8 cellular contexts compared by ENCODE assay signal in the genomic region with DNA sequence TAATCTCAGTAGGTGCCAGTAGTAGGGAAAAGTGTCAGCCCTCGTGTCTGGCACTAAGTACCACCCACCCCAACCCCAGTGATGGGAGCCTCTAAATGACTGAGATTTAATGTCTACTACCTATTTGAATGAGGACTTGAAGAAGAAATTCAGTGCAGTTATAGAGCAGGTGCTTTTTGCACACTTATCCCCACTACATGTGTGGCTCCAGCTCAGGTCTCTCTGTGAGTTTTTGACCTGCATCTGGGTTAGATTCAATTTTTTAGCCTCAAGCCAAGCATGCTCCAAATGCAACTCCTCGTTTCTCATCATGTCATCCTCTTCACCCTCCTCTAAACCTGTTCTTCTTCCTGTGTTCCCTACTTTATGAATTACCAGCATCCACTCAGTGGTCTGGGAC. TPM values are rescaled to one million over a fixed set of nuclear protein-coding genes. Genes with fewer than 3 reads are reported as not detected.
"Had no signal": no experiment of that assay in that cellular context is flagged by ENCODE, and none has a peak within 500 bp of the region (broad histone marks: within the 10 kb centered on the region; RNA-seq: fewer than 3 reads in every experiment).

No MANE protein-coding gene starts in this region.

- H3K4me3 Mint-ChIP-seq: HFFc6 had no signal

- H3K27ac ChIP-seq: GM23248 had no signal

- H3K27ac Mint-ChIP-seq: HFFc6 had no signal

- H3K4me3 ChIP-seq: GM23248, HAP-1, K562 had no signal

- ATAC-seq: HCT116, K562 had no signal

- DNase-seq: GM23248, GOT3, H7, HFFc6, IMR-90 had no signal

RNA-seq across cellular contexts. Expression of gene NNMT, which starts 24.9 kb away (rescaled TPM):
- total RNA-seq: H7 had no signal
